In genomic region chr9:119968837-119969707, GRCh38 we compare ENCODE assay signal across 9 cellular contexts.
DNase-seq lines count a peak whose midpoint lies in the region; ATAC-seq and TF ChIP-seq lines count a peak whose summit lies in the region.
"Had no signal": no experiment of that assay in that cellular context is flagged by ENCODE, and none has a peak within 500 bp of the region (broad histone marks: within the 10 kb centered on the region; RNA-seq: fewer than 3 reads in every experiment).

No MANE protein-coding gene starts in this region.

- H3K27me3 ChIP-seq in OCI-LY1 (ENCODE audit: insufficient read depth, low read length) (no peaks in the 10 kb centered on the region), gastroesophageal sphincter (no peaks in the 10 kb centered on the region), vagina (no peaks in the 10 kb centered on the region)

- no peak overlapping the region for H3K4me3 Mint-ChIP-seq in activated T-helper 1 cell treated with anti-CD3 and anti-CD28 coated beads, Interleukin-12 subunit alpha, Interleukin-12 subunit beta, Interleukin-2, Interleukin-4 antibody, amounts not matched to agents 30 ng/mL and 10 ng/mL and 1 ng/mL, durations not matched to agents 14 hours and 24 hours and 36 hours
- H3K4me3 Mint-ChIP-seq: activated naive CD4-positive, alpha-beta T cell treated with anti-CD3 and anti-CD28 coated beads, Interleukin-2, amount 50 U/mL, for 24 hours had no signal

- no peak overlapping the region for H3K9ac ChIP-seq in OCI-LY1 (ENCODE audit: low read length)

- H3K27ac Mint-ChIP-seq in activated T-helper 1 cell treated with anti-CD3 and anti-CD28 coated beads, Interleukin-12 subunit alpha, Interleukin-12 subunit beta, Interleukin-2, Interleukin-4 antibody, amounts not matched to agents 30 ng/mL and 10 ng/mL and 1 ng/mL, durations not matched to agents 14 hours and 24 hours and 36 hours: no peak overlapping the region
- H3K27ac Mint-ChIP-seq: activated naive CD4-positive, alpha-beta T cell treated with anti-CD3 and anti-CD28 coated beads, Interleukin-2, amount 50 U/mL, for 24 hours had no signal

- H3K4me3 ChIP-seq in OCI-LY1 (ENCODE audit: low read depth, low read length, poor library complexity, severe bottlenecking) (no peak overlapping the region), gastroesophageal sphincter (no peak overlapping the region), vagina (no peak overlapping the region)

- H3K79me2 ChIP-seq in OCI-LY1 (ENCODE audit: insufficient read depth, low read length): no peaks in the 10 kb centered on the region

- no peaks in the 10 kb centered on the region for H4K20me1 ChIP-seq in OCI-LY1 (ENCODE audit: insufficient read depth, low read length)

- TF ChIP-seq POLR2A in gastroesophageal sphincter (IDR thresholded peaks at IDR 0.05) (no peak), vagina (IDR thresholded peaks at IDR 0.05) (no peak)

- no peaks in the 10 kb centered on the region for H3K9me3 Mint-ChIP-seq in activated T-helper 1 cell treated with anti-CD3 and anti-CD28 coated beads, Interleukin-12 subunit alpha, Interleukin-12 subunit beta, Interleukin-2, Interleukin-4 antibody, amounts not matched to agents 30 ng/mL and 10 ng/mL and 1 ng/mL, durations not matched to agents 14 hours and 24 hours and 36 hours
- H3K9me3 Mint-ChIP-seq: activated naive CD4-positive, alpha-beta T cell treated with anti-CD3 and anti-CD28 coated beads, Interleukin-2, amount 50 U/mL, for 24 hours had no signal

- H2AFZ ChIP-seq in OCI-LY1 (ENCODE audit: low read length): no peak overlapping the region

- no peaks in the 10 kb centered on the region for H3K4me1 ChIP-seq in OCI-LY1 (ENCODE audit: insufficient read depth, low read length, severe bottlenecking)
- peaks cover 0 to 17% (median 1%) of the 10 kb centered on the region in 3 donors for H3K4me1 ChIP-seq in gastroesophageal sphincter
- H3K4me1 ChIP-seq in vagina: no peaks in the 10 kb centered on the region

- H3K36me3 ChIP-seq in OCI-LY1 (ENCODE audit: insufficient read depth, low read length) (no peaks in the 10 kb centered on the region), gastroesophageal sphincter (no peaks in the 10 kb centered on the region), vagina (no peaks in the 10 kb centered on the region)

- H3K36me3 Mint-ChIP-seq in activated T-helper 1 cell treated with anti-CD3 and anti-CD28 coated beads, Interleukin-12 subunit alpha, Interleukin-12 subunit beta, Interleukin-2, Interleukin-4 antibody, amounts not matched to agents 30 ng/mL and 10 ng/mL and 1 ng/mL, durations not matched to agents 14 hours and 24 hours and 36 hours (ENCODE audit: low read depth): no peaks in the 10 kb centered on the region
- H3K36me3 Mint-ChIP-seq: activated naive CD4-positive, alpha-beta T cell treated with anti-CD3 and anti-CD28 coated beads, Interleukin-2, amount 50 U/mL, for 24 hours had no signal

- TF ChIP-seq EP300 in gastroesophageal sphincter (IDR thresholded peaks at IDR 0.05): no peak

- no peaks in the 10 kb centered on the region for H3K4me1 Mint-ChIP-seq in activated T-helper 1 cell treated with anti-CD3 and anti-CD28 coated beads, Interleukin-12 subunit alpha, Interleukin-12 subunit beta, Interleukin-2, Interleukin-4 antibody, amounts not matched to agents 30 ng/mL and 10 ng/mL and 1 ng/mL, durations not matched to agents 14 hours and 24 hours and 36 hours (ENCODE audit: low read depth)
- H3K4me1 Mint-ChIP-seq: activated naive CD4-positive, alpha-beta T cell treated with anti-CD3 and anti-CD28 coated beads, Interleukin-2, amount 50 U/mL, for 24 hours had no signal

- WGBS in gastroesophageal sphincter (ENCODE audit: low coverage in 1 of 2), 2 donors: 22 to 32% methylated on average over 4 to 6 of the region's 17 CpGs

- no peak overlapping the region for H3K27ac ChIP-seq in OCI-LY1 (ENCODE audit: low read depth, low read length, poor library complexity, severe bottlenecking)
- H3K27ac ChIP-seq in gastroesophageal sphincter: no peak overlapping the region
- H3K27ac ChIP-seq in vagina: no peak overlapping the region

- DNase-seq in EL (peak; percentile 66), HT1080 (ENCODE audit: low read depth) (peak; percentile 49), omental fat pad (ENCODE audit: low spot score) (peak; percentile 55), vagina (ENCODE audit: extremely low spot score in 2 of 2) (no peak)
- peak; percentile 23 for DNase-seq in activated T-helper 1 cell treated with anti-CD3 and anti-CD28 coated beads, Interleukin-12 subunit alpha, Interleukin-12 subunit beta, Interleukin-2, Interleukin-4 antibody, amounts not matched to agents 30 ng/mL and 10 ng/mL and 1 ng/mL, durations not matched to agents 14 hours and 24 hours and 36 hours (ENCODE audit: low spot score)

- no peaks in the 10 kb centered on the region for H3F3A ChIP-seq in OCI-LY1 (ENCODE audit: insufficient read depth, low read length)

- no peaks in the 10 kb centered on the region for H3K27me3 Mint-ChIP-seq in activated T-helper 1 cell treated with anti-CD3 and anti-CD28 coated beads, Interleukin-12 subunit alpha, Interleukin-12 subunit beta, Interleukin-2, Interleukin-4 antibody, amounts not matched to agents 30 ng/mL and 10 ng/mL and 1 ng/mL, durations not matched to agents 14 hours and 24 hours and 36 hours (ENCODE audit: insufficient read depth)

- peak; percentile 97 for TF ChIP-seq CTCF in OCI-LY1 (IDR thresholded peaks at IDR 0.05; ENCODE audit: low read length)
- TF ChIP-seq CTCF in gastroesophageal sphincter (IDR thresholded peaks at IDR 0.05): peak; percentile 75 to 90 (median 81)
- peak in 2 of 3 donors; percentile 5 to 42 for TF ChIP-seq CTCF in omental fat pad (IDR thresholded peaks at IDR 0.05)
- peak; percentile 17 to 77 (median 69) for TF ChIP-seq CTCF in vagina (IDR thresholded peaks at IDR 0.05)

- intact Hi-C loops in activated T-helper 1 cell treated with anti-CD3 and anti-CD28 coated beads, Interleukin-12 subunit alpha, Interleukin-12 subunit beta, Interleukin-2, Interleukin-4 antibody, amounts not matched to agents 30 ng/mL and 10 ng/mL and 1 ng/mL, durations not matched to agents 14 hours and 24 hours and 36 hours (cut with micrococcal nuclease): loop anchor here (1.0 to 10.0 kb wide), 2 partner anchors 413 to 566 kb away; no protein-coding TSS in a partner anchor
- intact Hi-C loops in vagina (cut with DNase I): no loop called here

- no peaks in the 10 kb centered on the region for H3K9me3 ChIP-seq in OCI-LY1 (ENCODE audit: low read length)
- H3K9me3 ChIP-seq in gastroesophageal sphincter: no peaks in the 10 kb centered on the region
- no peaks in the 10 kb centered on the region for H3K9me3 ChIP-seq in vagina

- ATAC-seq in GM21526 (IDR thresholded peaks at IDR 0.05; ENCODE audit: low FRiP score, unreplicated experiment): peak; percentile 93
- ATAC-seq in gastroesophageal sphincter: peak; percentile 82
- peak; percentile 93 for ATAC-seq in omental fat pad (ENCODE audit: low FRiP score)

- no peaks in the 10 kb centered on the region for H3K9me2 ChIP-seq in OCI-LY1 (ENCODE audit: low read depth, low read length)

- H3K4me2 ChIP-seq in OCI-LY1 (ENCODE audit: low read length): peak overlapping the region; percentile 13; the same call in 1 of the 2 replicates

Comparison
In these comparisons a context has a peak if more than half of its experiments do, and no peak if none do; other contexts are left out.
1. DNase-seq: peak in EL (single experiment), HT1080 (single experiment), activated T-helper 1 cell treated with anti-CD3 and anti-CD28 coated beads, Interleukin-12 subunit alpha, Interleukin-12 subunit beta, Interleukin-2, Interleukin-4 antibody, amounts not matched to agents 30 ng/mL and 10 ng/mL and 1 ng/mL, durations not matched to agents 14 hours and 24 hours and 36 hours (single experiment) and omental fat pad (single experiment); none in vagina (0 of 2).
2. CTCF ChIP-seq: peak in every context shown above with its lines; median percentile 97 in OCI-LY1; 81 in gastroesophageal sphincter; 69 in vagina; 24 in omental fat pad.
3. Peak in every context shown above with its lines, with median percentiles within 50 percentile points of each other: ATAC-seq.